Comparison of ENCODE assay signal across 1 cellular context in genomic region chr11:60841797-60842687, GRCh38.
TF ChIP-seq lines count a peak whose summit lies in the region.

TSS of gene CCDC86 (plus strand) at chr11:60842113. CDS start at chr11:60842125, 12 bp downstream.

TF ChIP-seq in HepG2, 621 proteins besides CTCF, POLR2A, EP300 and RAD21 (continued from another document and continues in another):
- peak; percentile 44; the same call in 1 of the 2 replicates for TF ChIP-seq PAXIP1 (CRISPR knock-in tag; conservative IDR thresholded peaks at IDR 0.05)
- TF ChIP-seq ZHX2 (IDR thresholded peaks at IDR 0.05; ENCODE audit: low read depth), result peak; percentile 100
- peak; percentile 75; the same call in 1 of the 2 replicates for TF ChIP-seq ZHX2 (CRISPR knock-in tag; IDR thresholded peaks at IDR 0.05; ENCODE audit: borderline replicate concordance)
- TF ChIP-seq DMTF1 (CRISPR knock-in tag; IDR thresholded peaks at IDR 0.05), result no peak
- TF ChIP-seq ZNF142 (CRISPR knock-in tag; IDR thresholded peaks at IDR 0.05), result no peak
- TF ChIP-seq FOXM1 (CRISPR knock-in tag; IDR thresholded peaks at IDR 0.05), result 0 out of 2 replicates have a peak, but pooled peaks have one; percentile 40
- peak; percentile 89; the same call in 1 of the 2 replicates for TF ChIP-seq MTERF4 (CRISPR knock-in tag; IDR thresholded peaks at IDR 0.05)
- TF ChIP-seq KLF13 (CRISPR knock-in tag; IDR thresholded peaks at IDR 0.05), result no peak
- 0 out of 2 replicates have a peak, but pooled peaks have one; percentile 74 for TF ChIP-seq PRDM10 (CRISPR knock-in tag; IDR thresholded peaks at IDR 0.05; ENCODE audit: low read depth)
- TF ChIP-seq NKX3-1 (CRISPR knock-in tag; IDR thresholded peaks at IDR 0.05), result no peak
- TF ChIP-seq ZNF143 (CRISPR knock-in tag; IDR thresholded peaks at IDR 0.05), result peak; percentile 74; the same call in 1 of the 2 replicates
- TF ChIP-seq ZKSCAN8 (CRISPR knock-in tag; IDR thresholded peaks at IDR 0.05; ENCODE audit: borderline replicate concordance), result no peak
- peak; percentile 85 for TF ChIP-seq EED (CRISPR knock-in tag; IDR thresholded peaks at IDR 0.05)
- peak; percentile 100 for TF ChIP-seq MXD1 (CRISPR knock-in tag; IDR thresholded peaks at IDR 0.05)
- peak; percentile 33; the same call in 1 of the 2 replicates for TF ChIP-seq ZBTB14 (CRISPR knock-in tag; IDR thresholded peaks at IDR 0.05)
- peak; percentile 64; the same call in 1 of the 2 replicates for TF ChIP-seq GMEB2 (CRISPR knock-in tag; IDR thresholded peaks at IDR 0.05; ENCODE audit: low read depth)
- no peak for TF ChIP-seq ZNF317 (CRISPR knock-in tag; IDR thresholded peaks at IDR 0.05)
- TF ChIP-seq ZNF614 (CRISPR knock-in tag; IDR thresholded peaks at IDR 0.05; ENCODE audit: borderline replicate concordance), result peak; percentile 92; the same call in 1 of the 2 replicates
- no peak for TF ChIP-seq HOXA9 (CRISPR knock-in tag; IDR thresholded peaks at IDR 0.05; ENCODE audit: borderline replicate concordance)
- TF ChIP-seq CEBPG (CRISPR knock-in tag; IDR thresholded peaks at IDR 0.05), result peak; percentile 48; the same call in 1 of the 2 replicates
- no peak for TF ChIP-seq AGO1 (IDR thresholded peaks at IDR 0.05; ENCODE audit: low read depth, low read length, poor library complexity, severe bottlenecking)
- no peak for TF ChIP-seq SNAPC5 (CRISPR knock-in tag; IDR thresholded peaks at IDR 0.05; ENCODE audit: borderline replicate concordance)
- no peak for TF ChIP-seq HNRNPH1 (optimal IDR thresholded peaks at IDR 0.05; ENCODE audit: low read depth, low read length)
